2 cellular contexts compared by ENCODE assay signal in genomic region chr1:45908613-45909140, GRCh38.
TF ChIP-seq lines count a peak whose summit lies in the region.

No MANE protein-coding gene starts in this region.

TF ChIP-seq in GM23338, 12 proteins besides CTCF, POLR2A, EP300 and RAD21:
- TF ChIP-seq CREB1 (CRISPR knock-in tag; IDR thresholded peaks at IDR 0.05; ENCODE audit: low read depth) (no peak), REST (IDR thresholded peaks at IDR 0.05; ENCODE audit: unreplicated experiment) (no peak), ZNF331 (CRISPR knock-in tag; IDR thresholded peaks at IDR 0.05; ENCODE audit: low read depth) (no peak), ETS1 (IDR thresholded peaks at IDR 0.05) (no peak), EZH2phosphoT487 (IDR thresholded peaks at IDR 0.05; ENCODE audit: unreplicated experiment) (no peak), NANOG (IDR thresholded peaks at IDR 0.05; ENCODE audit: borderline replicate concordance) (no peak), EZH2 (IDR thresholded peaks at IDR 0.05; ENCODE audit: low read depth, unreplicated experiment) (no peak), STAT1 (IDR thresholded peaks at IDR 0.05; ENCODE audit: unreplicated experiment) (no peak), POLR2AphosphoS5 (IDR thresholded peaks at IDR 0.05; ENCODE audit: low read depth) (no peak), ZNF114 (CRISPR knock-in tag; IDR thresholded peaks at IDR 0.05) (no peak), JUNB (IDR thresholded peaks at IDR 0.05; ENCODE audit: unreplicated experiment) (no peak), ZNF462 (CRISPR knock-in tag; IDR thresholded peaks at IDR 0.05) (no peak)
TF ChIP-seq in GM23338: peak in this region for 0.

TF ChIP-seq in IMR-90, 13 proteins besides CTCF, POLR2A, EP300 and RAD21:
- TF ChIP-seq CEBPB (IDR thresholded peaks at IDR 0.05; ENCODE audit: low read depth, low read length) (no peak), FOS (IDR thresholded peaks at IDR 0.05; ENCODE audit: low read depth, low read length) (no peak), NFE2L2 (IDR thresholded peaks at IDR 0.05; ENCODE audit: low read depth, low read length) (no peak), MAZ (IDR thresholded peaks at IDR 0.05; ENCODE audit: borderline replicate concordance, low read depth, low read length) (no peak), ELK1 (IDR thresholded peaks at IDR 0.05; ENCODE audit: borderline replicate concordance, low read depth, low read length) (no peak), RCOR1 (IDR thresholded peaks at IDR 0.05; ENCODE audit: insufficient replicate concordance, low read length) (no peak), RFX5 (IDR thresholded peaks at IDR 0.05; ENCODE audit: low read depth, low read length) (no peak), BHLHE40 (IDR thresholded peaks at IDR 0.05; ENCODE audit: low read depth, low read length) (no peak), USF2 (IDR thresholded peaks at IDR 0.05; ENCODE audit: low read depth, low read length) (no peak), CHD1 (IDR thresholded peaks at IDR 0.05; ENCODE audit: low read depth, low read length) (no peak), SMC3 (IDR thresholded peaks at IDR 0.05; ENCODE audit: low read depth, low read length) (no peak)
TF ChIP-seq in IMR-90: peak in this region for 0.
